Comparison of ENCODE assay signal across 8 cellular contexts in genomic region chr20:56359212-56360132, GRCh38. TPM values are rescaled to one million over a fixed set of nuclear protein-coding genes. Genes with fewer than 3 reads are reported as not detected.
DNase-seq lines count a peak whose midpoint lies in the region; ATAC-seq and TF ChIP-seq lines count a peak whose summit lies in the region.

No MANE protein-coding gene starts in this region.

- H3K4me1 ChIP-seq in PC-9 (replicated peaks; ENCODE audit: insufficient read depth) (peaks cover 17% of the 10 kb centered on the region), iPS-18a (ENCODE audit: control insufficient read depth, low read depth, low read length) (peaks cover 16% of the 10 kb centered on the region)

- no peak overlapping the region for H3K27ac ChIP-seq in PC-9
- H3K27ac ChIP-seq in iPS-18a (ENCODE audit: low read length) = no peak overlapping the region

- POLR2A ChIA-PET in PC-9 (lab: Charles Lee; ENCODE audit: unreplicated experiment) = interaction anchor here (0.6 kb wide), 2 partner anchors 37 to 1558 kb away, joined by 4 to 7 read pairs; no protein-coding TSS in a partner anchor

- H3F3A ChIP-seq in PC-9 (ENCODE audit: insufficient read depth, low read depth) = peaks cover 9% of the 10 kb centered on the region

- no peaks in the 10 kb centered on the region for H3K36me3 ChIP-seq in PC-9 (ENCODE audit: low read depth)
- H3K36me3 ChIP-seq in iPS-18a (ENCODE audit: control insufficient read depth, low read depth, low read length) = no peaks in the 10 kb centered on the region

- CTCF ChIA-PET in PC-9 (lab: Charles Lee) = interaction anchor here (0.6 to 1.0 kb wide), 3 partner anchors 29 to 895 kb away, joined by 5 to 7 read pairs (median 7); partner anchors contain the start of genes AURKA and CSTF1

- 0 out of 2 replicates have a peak, but pooled peaks cover 3% of the 10 kb centered on the region for H4K20me1 ChIP-seq in PC-9 (ENCODE audit: insufficient read depth)

- H3K4me3 ChIP-seq in PC-9 (peak overlapping the region; percentile 91), iPS-18a (ENCODE audit: low read length) (peak overlapping the region; percentile 75)

- no peaks in the 10 kb centered on the region for H3K9me3 ChIP-seq in PC-9 (ENCODE audit: insufficient read depth, low read depth)
- H3K9me3 ChIP-seq in iPS-18a (ENCODE audit: control insufficient read depth, low read depth, low read length) = no peaks in the 10 kb centered on the region

- peak overlapping the region; percentile 45 for H3K9ac ChIP-seq in iPS-18a (ENCODE audit: low read length)

- H3K27me3 ChIP-seq in PC-9 (ENCODE audit: insufficient read depth, low read depth) (peaks cover 27% of the 10 kb centered on the region), iPS-18a (ENCODE audit: control insufficient read depth, insufficient read depth, low read length) (peaks cover 14% of the 10 kb centered on the region)

- peak overlapping the region; percentile 95 for H3K4me2 ChIP-seq in PC-9

- H3K9me2 ChIP-seq in PC-9 (ENCODE audit: insufficient read depth) = no peaks in the 10 kb centered on the region

- peak overlapping the region; percentile 100 for H2AFZ ChIP-seq in PC-9

- H3K79me2 ChIP-seq in PC-9 (ENCODE audit: low read depth) = no peaks in the 10 kb centered on the region

- ATAC-seq in HG02981 (IDR thresholded peaks at IDR 0.05; ENCODE audit: unreplicated experiment) = peak; percentile 25
- peak; percentile 71 for ATAC-seq in sciatic nerve
- ATAC-seq in HG03521 (IDR thresholded peaks at IDR 0.05; ENCODE audit: unreplicated experiment) = no peak

- BruUV-seq in PC-9 (replicated peaks; lab: Mats Ljungman, UMichigan) = TSS peak; percentile 30

- DNase-seq in AG08395 (ENCODE audit: low spot score) (peak; percentile 67), GM10266 (ENCODE audit: extremely low spot score) (peak; percentile 40), PC-9 (peak; percentile 40 to 56), brain pericyte (ENCODE audit: low read depth, low spot score) (peak; percentile 15), sciatic nerve (ENCODE audit: low spot score) (peak; percentile 76)

- no peak for TF ChIP-seq CTCF in GM10266 (IDR thresholded peaks at IDR 0.05; ENCODE audit: control insufficient read depth, insufficient read depth, low read depth, missing control alignments)
- no peak for TF ChIP-seq CTCF in PC-9 (conservative IDR thresholded peaks at IDR 0.05)

- intact Hi-C loops in PC-9 (cut with micrococcal nuclease; ENCODE audit: unreplicated experiment) = no loop called here
- intact Hi-C loops in sciatic nerve (cut with DNase I) = loop anchor here (5.0 kb wide), 1 partner anchor 108 kb away; the partner anchor contains the start of gene RTF2

RNA-seq across cellular contexts. Expression of gene FAM210B, which starts 0.7 kb away (rescaled TPM):
- total RNA-seq in PC-9 (2021) (18.9 and 21.4 TPM in 2 replicates), sciatic nerve (76.0 TPM)

RNA-seq across cellular contexts. Expression of gene AURKA, which starts 32.5 kb away (rescaled TPM):
- total RNA-seq in PC-9 (2021) (66.7 and 92.0 TPM in 2 replicates), sciatic nerve (1.4 TPM)

RNA-seq across cellular contexts. Expression of gene CSTF1, which starts 33.0 kb away (rescaled TPM):
- total RNA-seq in PC-9 (2021) (39.6 and 50.0 TPM in 2 replicates), sciatic nerve (25.3 TPM)

RNA-seq across cellular contexts. Expression of gene CASS4, which starts 52.6 kb away (rescaled TPM):
- 0.15 TPM in 1 of 2 replicates, not detected in the other for total RNA-seq in PC-9 (2021)
- total RNA-seq in sciatic nerve = 2.4 TPM

Comparison
In these comparisons a context has a peak if more than half of its experiments do, and no peak if none do; other contexts are left out.
1. DNase-seq: peak in every context shown above with its lines; median percentile 76 in sciatic nerve; 67 in AG08395; 48 in PC-9; 40 in GM10266; 15 in brain pericyte.
2. RNA of gene AURKA, which starts 32.5 kb away (total RNA-seq): 66.7 to 92.0 TPM in PC-9; 1.4 TPM in sciatic nerve (single experiment); every median in the first group is over 10 times any median in the second.